8 cellular contexts compared by ENCODE assay signal in the genomic region with DNA sequence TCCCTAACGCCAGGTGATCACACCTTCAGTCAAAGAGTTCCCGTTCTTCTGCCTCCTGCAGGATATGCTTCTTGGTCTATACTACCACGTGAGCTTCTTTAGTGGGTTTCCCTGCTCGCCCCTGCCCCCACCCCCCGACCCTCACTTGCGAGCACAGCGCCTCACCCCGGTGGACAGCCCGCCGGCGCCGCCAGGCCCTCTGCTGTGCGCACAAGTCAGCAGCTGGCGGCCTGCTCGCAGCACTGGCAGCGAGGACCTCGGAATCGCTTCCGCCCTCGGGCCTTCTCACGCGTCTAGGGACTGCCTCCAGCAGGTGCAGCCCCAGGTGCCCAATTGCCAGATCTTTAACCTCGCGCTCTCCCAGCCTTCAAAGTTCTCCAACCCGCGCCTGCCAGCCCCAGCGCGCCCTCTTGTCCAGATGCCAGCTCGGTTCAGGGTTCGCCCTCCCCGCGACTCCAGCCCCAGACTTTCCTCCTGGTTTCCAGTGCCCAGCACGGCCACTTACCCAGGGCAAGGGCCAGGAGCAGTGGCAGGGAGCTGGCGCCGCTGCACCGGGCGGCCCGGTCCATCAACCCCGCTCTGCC. TPM values are rescaled to one million over a fixed set of nuclear protein-coding genes. Genes with fewer than 3 reads are reported as not detected.
DNase-seq lines count a peak whose midpoint lies in the region; ATAC-seq and TF ChIP-seq lines count a peak whose summit lies in the region.
"Had no signal": no experiment of that assay in that cellular context is flagged by ENCODE, and none has a peak within 500 bp of the region (broad histone marks: within the 10 kb centered on the region; RNA-seq: fewer than 3 reads in every experiment).

No MANE protein-coding gene starts in this region.

- WGBS in heart right ventricle, 2 donors: 1 to 2% methylated on average over 39 of the region's 39 CpGs

- H3K27ac ChIP-seq in heart right ventricle: peak overlapping the region in 1 of 10 donors; percentile 31

- H3K9me3 ChIP-seq in heart right ventricle: no peaks in the 10 kb centered on the region

- peak; percentile 45 for TF ChIP-seq CTCF in GM12874 (IDR thresholded peaks at IDR 0.05; ENCODE audit: insufficient read depth, low read depth, low read length)
- TF ChIP-seq CTCF in heart right ventricle (IDR thresholded peaks at IDR 0.05): no peak
- peak; percentile 70 for TF ChIP-seq CTCF in progenitor cell of endocrine pancreas (IDR thresholded peaks at IDR 0.05; ENCODE audit: unreplicated experiment)

- intact Hi-C loops in heart right ventricle (cut with DNase I): no loop called here

- H3K4me1 ChIP-seq in heart right ventricle: peaks cover 0 to 12% (median 0%) of the 10 kb centered on the region in 9 donors

- POLR2A ChIA-PET in activated CD4-positive, alpha-beta memory T cell treated with anti-CD3 and anti-CD28 coated beads, Interleukin-2, amount 10 ng/mL, durations not matched to agents 7 days and 5 days (lab: Charles Lee): no interaction called here

- H3K9me3 Mint-ChIP-seq in activated CD4-positive, alpha-beta memory T cell treated with anti-CD3 and anti-CD28 coated beads, Interleukin-2, amount 10 ng/mL, durations not matched to agents 7 days and 5 days: no peaks in the 10 kb centered on the region
- no peaks in the 10 kb centered on the region for H3K9me3 Mint-ChIP-seq in progenitor cell of endocrine pancreas (ENCODE audit: low read depth)
- H3K9me3 Mint-ChIP-seq: stimulated activated naive CD8-positive, alpha-beta T cell treated with anti-CD3 and anti-CD28 coated beads, Interleukin-15, Interleukin-2, amounts not matched to agents 100 ng/mL and 50 ng/mL, for 24 hours had no signal

- peak; percentile 20 to 91 (median 62) for ATAC-seq in heart right ventricle
- no peak for ATAC-seq in HG03457 (IDR thresholded peaks at IDR 0.05; ENCODE audit: unreplicated experiment)

- CTCF ChIA-PET in activated CD4-positive, alpha-beta memory T cell treated with anti-CD3 and anti-CD28 coated beads, Interleukin-2, amount 10 ng/mL, durations not matched to agents 7 days and 5 days (lab: Charles Lee): interaction anchor here (0.6 kb wide), 1 partner anchor 27 kb away, joined by 4 read pairs; no protein-coding TSS in a partner anchor

- no peaks in the 10 kb centered on the region for H3K36me3 Mint-ChIP-seq in activated CD4-positive, alpha-beta memory T cell treated with anti-CD3 and anti-CD28 coated beads, Interleukin-2, amount 10 ng/mL, durations not matched to agents 7 days and 5 days (ENCODE audit: low read depth)
- H3K36me3 Mint-ChIP-seq in progenitor cell of endocrine pancreas (ENCODE audit: insufficient read depth): no peaks in the 10 kb centered on the region

- peak overlapping the region; percentile 11 to 66 (median 54) for H3K4me3 ChIP-seq in heart right ventricle

- no peaks in the 10 kb centered on the region for H3K36me3 ChIP-seq in heart right ventricle

- H3K27me3 Mint-ChIP-seq in activated CD4-positive, alpha-beta memory T cell treated with anti-CD3 and anti-CD28 coated beads, Interleukin-2, amount 10 ng/mL, durations not matched to agents 7 days and 5 days: peaks cover 34% of the 10 kb centered on the region
- H3K27me3 Mint-ChIP-seq in progenitor cell of endocrine pancreas: peaks cover 33% of the 10 kb centered on the region

- H3K4me3 Mint-ChIP-seq in activated CD4-positive, alpha-beta memory T cell treated with anti-CD3 and anti-CD28 coated beads, Interleukin-2, amount 10 ng/mL, durations not matched to agents 7 days and 5 days: no peak overlapping the region
- H3K4me3 Mint-ChIP-seq in progenitor cell of endocrine pancreas (ENCODE audit: low read depth): peak overlapping the region; percentile 86
- H3K4me3 Mint-ChIP-seq: stimulated activated naive CD8-positive, alpha-beta T cell treated with anti-CD3 and anti-CD28 coated beads, Interleukin-15, Interleukin-2, amounts not matched to agents 100 ng/mL and 50 ng/mL, for 24 hours had no signal

- H3K4me1 Mint-ChIP-seq in activated CD4-positive, alpha-beta memory T cell treated with anti-CD3 and anti-CD28 coated beads, Interleukin-2, amount 10 ng/mL, durations not matched to agents 7 days and 5 days: no peaks in the 10 kb centered on the region
- peaks cover 13% of the 10 kb centered on the region for H3K4me1 Mint-ChIP-seq in progenitor cell of endocrine pancreas (ENCODE audit: low read depth)

- no peak overlapping the region for H3K27ac Mint-ChIP-seq in activated CD4-positive, alpha-beta memory T cell treated with anti-CD3 and anti-CD28 coated beads, Interleukin-2, amount 10 ng/mL, durations not matched to agents 7 days and 5 days
- peak overlapping the region; percentile 90 for H3K27ac Mint-ChIP-seq in progenitor cell of endocrine pancreas
- H3K27ac Mint-ChIP-seq: stimulated activated naive CD8-positive, alpha-beta T cell treated with anti-CD3 and anti-CD28 coated beads, Interleukin-15, Interleukin-2, amounts not matched to agents 100 ng/mL and 50 ng/mL, for 24 hours had no signal

- DNase-seq in LoVo (ENCODE audit: low spot score) (peak; percentile 70), heart right ventricle (peak; percentile 9 to 15), progenitor cell of endocrine pancreas (ENCODE audit: low spot score, unreplicated experiment) (peak; percentile 58), T-helper 9 cell (no peak)
- peak; percentile 16 for DNase-seq in activated CD4-positive, alpha-beta memory T cell treated with anti-CD3 and anti-CD28 coated beads, Interleukin-2, amount 10 ng/mL, durations not matched to agents 7 days and 5 days

- H3K27me3 ChIP-seq in heart right ventricle: peaks cover 0 to 53% (median 30%) of the 10 kb centered on the region in 7 donors

RNA-seq across cellular contexts. Expression of gene BTC, which starts 0.5 kb away (rescaled TPM):
- total RNA-seq in activated CD4-positive, alpha-beta memory T cell treated with anti-CD3 and anti-CD28 coated beads, Interleukin-2, amount 10 ng/mL, durations not matched to agents 7 days and 5 days: not detected
- total RNA-seq in heart right ventricle (under 1 TPM in 9 of 10 donors, not detected in 1; 0.07 to 0.88 (median 0.34) TPM), progenitor cell of endocrine pancreas (0.46 and 0.60 TPM in 2 replicates)
- polyA plus RNA-seq in heart right ventricle: under 1 TPM; 0.03 to 0.22 TPM

Comparison
In these comparisons a context has a peak if more than half of its experiments do, and no peak if none do; other contexts are left out.
1. CTCF ChIP-seq: peak in GM12874 (single experiment) and progenitor cell of endocrine pancreas (single experiment); none in heart right ventricle (0 of 9).